In genomic region chr12:13085968-13086686, GRCh38 we compare ENCODE assay signal across 1 cellular context.
TF ChIP-seq lines count a peak whose summit lies in the region.

No MANE protein-coding gene starts in this region.

TF ChIP-seq in WTC11, 78 proteins besides CTCF, POLR2A, EP300 and RAD21 (continued from another document):
- TF ChIP-seq ZNF532 (CRISPR knock-in tag; IDR thresholded peaks at IDR 0.05; ENCODE audit: borderline replicate concordance), result no peak
- TF ChIP-seq, protein P1, sequence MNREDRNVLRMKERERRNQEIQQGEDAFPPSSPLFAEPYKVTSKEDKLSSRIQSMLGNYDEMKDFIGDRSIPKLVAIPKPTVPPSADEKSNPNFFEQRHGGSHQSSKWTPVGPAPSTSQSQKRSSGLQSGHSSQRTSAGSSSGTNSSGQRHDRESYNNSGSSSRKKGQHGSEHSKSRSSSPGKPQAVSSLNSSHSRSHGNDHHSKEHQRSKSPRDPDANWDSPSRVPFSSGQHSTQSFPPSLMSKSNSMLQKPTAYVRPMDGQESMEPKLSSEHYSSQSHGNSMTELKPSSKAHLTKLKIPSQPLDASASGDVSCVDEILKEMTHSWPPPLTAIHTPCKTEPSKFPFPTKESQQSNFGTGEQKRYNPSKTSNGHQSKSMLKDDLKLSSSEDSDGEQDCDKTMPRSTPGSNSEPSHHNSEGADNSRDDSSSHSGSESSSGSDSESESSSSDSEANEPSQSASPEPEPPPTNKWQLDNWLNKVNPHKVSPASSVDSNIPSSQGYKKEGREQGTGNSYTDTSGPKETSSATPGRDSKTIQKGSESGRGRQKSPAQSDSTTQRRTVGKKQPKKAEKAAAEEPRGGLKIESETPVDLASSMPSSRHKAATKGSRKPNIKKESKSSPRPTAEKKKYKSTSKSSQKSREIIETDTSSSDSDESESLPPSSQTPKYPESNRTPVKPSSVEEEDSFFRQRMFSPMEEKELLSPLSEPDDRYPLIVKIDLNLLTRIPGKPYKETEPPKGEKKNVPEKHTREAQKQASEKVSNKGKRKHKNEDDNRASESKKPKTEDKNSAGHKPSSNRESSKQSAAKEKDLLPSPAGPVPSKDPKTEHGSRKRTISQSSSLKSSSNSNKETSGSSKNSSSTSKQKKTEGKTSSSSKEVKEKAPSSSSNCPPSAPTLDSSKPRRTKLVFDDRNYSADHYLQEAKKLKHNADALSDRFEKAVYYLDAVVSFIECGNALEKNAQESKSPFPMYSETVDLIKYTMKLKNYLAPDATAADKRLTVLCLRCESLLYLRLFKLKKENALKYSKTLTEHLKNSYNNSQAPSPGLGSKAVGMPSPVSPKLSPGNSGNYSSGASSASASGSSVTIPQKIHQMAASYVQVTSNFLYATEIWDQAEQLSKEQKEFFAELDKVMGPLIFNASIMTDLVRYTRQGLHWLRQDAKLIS (CRISPR knock-in tag; IDR thresholded peaks at IDR 0.05; ENCODE audit: borderline replicate concordance), result no peak
- no peak for TF ChIP-seq ARID4B (CRISPR knock-in tag; IDR thresholded peaks at IDR 0.05; ENCODE audit: borderline replicate concordance)
- no peak for TF ChIP-seq CDX4 (CRISPR knock-in tag; IDR thresholded peaks at IDR 0.05; ENCODE audit: borderline replicate concordance)
- TF ChIP-seq ZNF512 (CRISPR knock-in tag; IDR thresholded peaks at IDR 0.05; ENCODE audit: borderline replicate concordance), result no peak
- no peak for TF ChIP-seq ZNF281 (CRISPR knock-in tag; IDR thresholded peaks at IDR 0.05)
- no peak for TF ChIP-seq USF1 (CRISPR knock-in tag; IDR thresholded peaks at IDR 0.05)
- no peak for TF ChIP-seq GTF2I (CRISPR knock-in tag; conservative IDR thresholded peaks at IDR 0.05)
- TF ChIP-seq KAT7 (CRISPR knock-in tag; IDR thresholded peaks at IDR 0.05; ENCODE audit: borderline replicate concordance), result no peak
- TF ChIP-seq, protein P2, sequence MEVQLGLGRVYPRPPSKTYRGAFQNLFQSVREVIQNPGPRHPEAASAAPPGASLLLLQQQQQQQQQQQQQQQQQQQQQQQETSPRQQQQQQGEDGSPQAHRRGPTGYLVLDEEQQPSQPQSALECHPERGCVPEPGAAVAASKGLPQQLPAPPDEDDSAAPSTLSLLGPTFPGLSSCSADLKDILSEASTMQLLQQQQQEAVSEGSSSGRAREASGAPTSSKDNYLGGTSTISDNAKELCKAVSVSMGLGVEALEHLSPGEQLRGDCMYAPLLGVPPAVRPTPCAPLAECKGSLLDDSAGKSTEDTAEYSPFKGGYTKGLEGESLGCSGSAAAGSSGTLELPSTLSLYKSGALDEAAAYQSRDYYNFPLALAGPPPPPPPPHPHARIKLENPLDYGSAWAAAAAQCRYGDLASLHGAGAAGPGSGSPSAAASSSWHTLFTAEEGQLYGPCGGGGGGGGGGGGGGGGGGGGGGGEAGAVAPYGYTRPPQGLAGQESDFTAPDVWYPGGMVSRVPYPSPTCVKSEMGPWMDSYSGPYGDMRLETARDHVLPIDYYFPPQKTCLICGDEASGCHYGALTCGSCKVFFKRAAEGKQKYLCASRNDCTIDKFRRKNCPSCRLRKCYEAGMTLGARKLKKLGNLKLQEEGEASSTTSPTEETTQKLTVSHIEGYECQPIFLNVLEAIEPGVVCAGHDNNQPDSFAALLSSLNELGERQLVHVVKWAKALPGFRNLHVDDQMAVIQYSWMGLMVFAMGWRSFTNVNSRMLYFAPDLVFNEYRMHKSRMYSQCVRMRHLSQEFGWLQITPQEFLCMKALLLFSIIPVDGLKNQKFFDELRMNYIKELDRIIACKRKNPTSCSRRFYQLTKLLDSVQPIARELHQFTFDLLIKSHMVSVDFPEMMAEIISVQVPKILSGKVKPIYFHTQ (CRISPR knock-in tag; IDR thresholded peaks at IDR 0.05), result no peak
